Comparison of ENCODE assay signal across 8 cellular contexts in genomic region chr22:17171313-17172171, GRCh38. TPM values are rescaled to one million over a fixed set of nuclear protein-coding genes. Genes with fewer than 3 reads are reported as not detected.
DNase-seq lines count a peak whose midpoint lies in the region; ATAC-seq, FAIRE-seq and TF ChIP-seq lines count a peak whose summit lies in the region.

No MANE protein-coding gene starts in this region.

- FAIRE-seq in GM12891 (lab: Jason Lieb, UNC), result peak; percentile 96

- TF ChIP-seq CTCF in SU-DHL-6 (IDR thresholded peaks at IDR 0.05; ENCODE audit: insufficient read depth, low read length, poor library complexity, severe bottlenecking) (peak; percentile 39), uterus (IDR thresholded peaks at IDR 0.05) (peak; percentile 70 to 89 (median 84))

- H3K4me2 ChIP-seq in SU-DHL-6 (ENCODE audit: low read depth, low read length, poor library complexity, severe bottlenecking), result peak overlapping the region; percentile 60

- 1% methylated on average over 85 of the region's 85 CpGs for WGBS in right cardiac atrium

- H3K9me3 ChIP-seq in SU-DHL-6 (ENCODE audit: insufficient read depth, low read length) (no peaks in the 10 kb centered on the region), right cardiac atrium (ENCODE audit: control insufficient read depth, low read length) (no peaks in the 10 kb centered on the region), uterus (no peaks in the 10 kb centered on the region)

- H3K27me3 ChIP-seq in SU-DHL-6 (ENCODE audit: low read length) (no peaks in the 10 kb centered on the region), right cardiac atrium (ENCODE audit: control insufficient read depth, insufficient read depth) (no peaks in the 10 kb centered on the region), uterus (no peaks in the 10 kb centered on the region)

- H3K4me1 ChIP-seq in right cardiac atrium (ENCODE audit: control insufficient read depth, insufficient read depth, low read length) (no peaks in the 10 kb centered on the region), uterus (no peaks in the 10 kb centered on the region)

- H3K9ac ChIP-seq in SU-DHL-6 (ENCODE audit: low read length), result peak overlapping the region; percentile 63

- H3K4me3 ChIP-seq in SU-DHL-6 (ENCODE audit: insufficient read depth, low read length, poor library complexity, severe bottlenecking), result peak overlapping the region; percentile 52
- H3K4me3 ChIP-seq in right cardiac atrium (ENCODE audit: low read length), result peak overlapping the region; percentile 66
- peak overlapping the region; percentile 59 to 75 for H3K4me3 ChIP-seq in uterus

- peak; percentile 96 for DNase-seq in GM12891 (ENCODE audit: insufficient read length, low spot score)
- DNase-seq in NCI-H1092 (lab: John Stamatoyannopoulos, UW), result peak; percentile 79
- DNase-seq in amygdala (lab: John Stamatoyannopoulos, UW), result peak; percentile 32 to 98 (median 84)
- peak; percentile 94 to 97 (median 96) for DNase-seq in right cardiac atrium
- DNase-seq in putamen (ENCODE audit: low spot score), result peak; percentile 90
- peak; percentile 84 to 85 for DNase-seq in uterus

- no peaks in the 10 kb centered on the region for H3K9me2 ChIP-seq in SU-DHL-6 (replicated peaks; ENCODE audit: insufficient read depth, low read length)

- H3K27ac ChIP-seq in SU-DHL-6 (ENCODE audit: low read depth, low read length) (peak overlapping the region; percentile 44; the same call in 1 of the 2 replicates), right cardiac atrium (ENCODE audit: low read length) (peak overlapping the region; percentile 83), uterus (peak overlapping the region; percentile 93 to 94)

- H3F3A ChIP-seq in SU-DHL-6 (ENCODE audit: insufficient read depth), result no peaks in the 10 kb centered on the region

- H3K36me3 ChIP-seq in SU-DHL-6 (ENCODE audit: low read length) (no peaks in the 10 kb centered on the region), uterus (no peaks in the 10 kb centered on the region)

- H2AFZ ChIP-seq in SU-DHL-6 (ENCODE audit: low read depth, low read length, severe bottlenecking), result peak overlapping the region; percentile 86

- TF ChIP-seq POLR2A in GM12891 (IDR thresholded peaks at IDR 0.05; ENCODE audit: low read depth, low read length) (peak; percentile 58; the same call in 1 of the 2 replicates), uterus (IDR thresholded peaks at IDR 0.05) (peak in 1 of 2 donors; percentile 65)

- no peaks in the 10 kb centered on the region for H4K20me1 ChIP-seq in SU-DHL-6 (ENCODE audit: low read depth, low read length)

- ATAC-seq in HG02642 (IDR thresholded peaks at IDR 0.05; ENCODE audit: poor library complexity, unreplicated experiment) (peak; percentile 91), right cardiac atrium (peak; percentile 96)

- H3K79me2 ChIP-seq in SU-DHL-6 (ENCODE audit: insufficient read depth, low read length), result no peaks in the 10 kb centered on the region

- intact Hi-C loops in right cardiac atrium (cut with DNase I) (loop anchor here in 1 of 4 donors (10.0 kb wide), 2 partner anchors 97 to 333 kb away; no protein-coding TSS in a partner anchor), uterus (cut with DNase I; ENCODE audit: low total_unique reads) (loop anchor here (5.0 kb wide), 1 partner anchor 331 kb away; no protein-coding TSS in a partner anchor)

TF ChIP-seq in GM12891, 5 proteins besides CTCF, POLR2A, EP300 and RAD21:
- TF ChIP-seq TAF1 (IDR thresholded peaks at IDR 0.05; ENCODE audit: low read depth, low read length) (no peak), PAX5 (IDR thresholded peaks at IDR 0.05; ENCODE audit: insufficient read depth, low read length, severe bottlenecking) (no peak), POLR2AphosphoS5 (IDR thresholded peaks at IDR 0.05; ENCODE audit: low read depth, low read length) (no peak), POU2F2 (IDR thresholded peaks at IDR 0.05; ENCODE audit: low read depth, low read length) (0 out of 2 replicates have a peak, but pooled peaks have one; percentile 10), SPI1 (IDR thresholded peaks at IDR 0.05; ENCODE audit: low read depth, low read length) (0 out of 2 replicates have a peak, but pooled peaks have one; percentile 9)

RNA-seq across cellular contexts. Expression of gene HDHD5, which starts 12.5 kb away (rescaled TPM):
- 29.7 TPM for polyA plus RNA-seq in GM12891 (2012; ENCODE audit: low read depth, missing spikeins)
- total RNA-seq in right cardiac atrium, result 10 to 100 TPM; 28.2 to 41.2 (median 35.9) TPM
- 37.9 TPM for polyA plus RNA-seq in right cardiac atrium
- total RNA-seq in uterus, result 10 to 100 TPM in 3 of 4 donors, 1 to 10 TPM in 1; 7.4 to 43.0 (median 28.9) TPM

RNA-seq across cellular contexts. Expression of gene ADA2, which starts 47.7 kb away (rescaled TPM):
- polyA plus RNA-seq in GM12891 (2012; ENCODE audit: low read depth, missing spikeins), result 5.3 TPM
- 10 to 100 TPM; 20.1 to 51.6 (median 34.8) TPM for total RNA-seq in right cardiac atrium
- 25.4 TPM for polyA plus RNA-seq in right cardiac atrium
- total RNA-seq in uterus, result 10 to 100 TPM in 2 of 4 donors, 1 to 10 TPM in 1, under 1 TPM in 1; 0.29 to 14.3 (median 8.2) TPM

RNA-seq across cellular contexts. Expression of gene TMEM121B, which starts 50.4 kb away (rescaled TPM):
- 0.08 TPM for polyA plus RNA-seq in GM12891 (2012; ENCODE audit: low read depth, missing spikeins)
- total RNA-seq in right cardiac atrium (1 to 10 TPM in 3 of 4 donors, under 1 TPM in 1; 0.56 to 1.9 (median 1.1) TPM), uterus (under 1 TPM in 3 of 4 donors, not detected in 1; 0.26 to 0.49 (median 0.35) TPM)
- 0.68 TPM for polyA plus RNA-seq in right cardiac atrium

Comparison
In these comparisons a context has a peak if more than half of its experiments do, and no peak if none do; other contexts are left out.
1. Peak in every context shown above with its lines: DNase-seq, ATAC-seq, H3K4me3 ChIP-seq and H3K27ac ChIP-seq.